Comparison of ENCODE assay signal across 8 cellular contexts in the genomic region with DNA sequence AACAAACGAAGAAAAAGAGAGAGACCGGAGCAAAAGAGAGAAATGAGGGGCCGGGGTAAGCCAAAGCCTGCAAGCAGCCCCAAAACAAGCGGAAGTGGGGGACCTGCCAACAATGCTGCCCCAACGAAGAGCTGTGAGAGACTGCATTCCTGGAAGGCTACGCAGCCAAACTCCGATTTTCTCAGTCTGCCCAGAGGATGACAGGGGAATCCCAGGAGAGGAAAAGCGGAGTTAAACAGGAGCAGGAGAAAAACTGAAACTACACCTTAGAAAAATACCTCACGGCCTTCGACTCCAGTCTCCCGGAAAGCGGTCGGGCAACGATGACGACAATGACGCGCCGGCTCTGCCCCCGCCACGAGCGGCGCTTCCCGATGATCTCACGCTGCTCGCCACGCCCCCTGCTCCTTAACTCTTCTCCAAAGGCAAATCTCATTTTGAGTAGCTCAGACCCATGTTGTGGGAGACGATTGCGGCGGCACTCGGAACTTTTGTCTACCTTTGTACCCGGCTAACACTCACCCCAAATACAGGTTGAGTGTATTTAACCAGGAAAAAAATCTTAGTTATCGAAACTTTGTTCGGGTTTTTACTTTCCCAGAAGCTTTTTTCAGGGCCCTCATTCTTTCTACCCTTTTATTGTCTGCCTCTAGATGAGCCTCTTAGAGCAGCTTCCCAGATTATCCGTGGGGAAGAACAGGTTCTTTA. TPM values are rescaled to one million over a fixed set of nuclear protein-coding genes. Genes with fewer than 3 reads are reported as not detected.
DNase-seq lines count a peak whose midpoint lies in the region; ATAC-seq, FAIRE-seq and TF ChIP-seq lines count a peak whose summit lies in the region.

Gene C1D, minus strand, starts transcription at position 325 of the 708 bp plus-strand sequence. CDS start 15,694 bp downstream, outside the sequence.

- H3K56ac ChIP-seq in IMR-90 (ENCODE audit: extremely low read depth, insufficient read depth, low read length) = peak within 1 kb of the TSS; percentile 99

- H4K5ac ChIP-seq in IMR-90 (ENCODE audit: low read depth, low read length) = peak within 1 kb of the TSS; percentile 90

- dilution Hi-C loops in IMR-90 (cut with HindIII; ENCODE audit: low sequenced_read_pairs, unreplicated experiment) = no loop called here

- H4K91ac ChIP-seq in IMR-90 (ENCODE audit: insufficient read depth, low read depth, low read length) = peak within 1 kb of the TSS; percentile 95

- peak within 1 kb of the TSS; percentile 94 for H3K9ac ChIP-seq in IMR-90 (ENCODE audit: low read depth, low read length)

- H3K79me1 ChIP-seq in IMR-90 (ENCODE audit: low read depth in 1 of 2, low read length in 2 of 2) = peaks cover 19 to 41% of the 10 kb centered on the region in 2 experiments

- 0% methylated on average over 20 of the region's 34 CpGs; no CpG with 5 or more reads in 1 of the 2 experiments for WGBS in IMR-90 (ENCODE audit: extremely low coverage in 2 of 2, insufficient read length in 1 of 2), 2 experiments

- peak within 1 kb of the TSS; percentile 78 for H3K18ac ChIP-seq in IMR-90 (ENCODE audit: low read depth, low read length)

- H3K36me3 ChIP-seq in IMR-90 (ENCODE audit: control insufficient read depth, insufficient read depth, low read length) = no peaks in the 10 kb centered on the region

- H2AK9ac ChIP-seq in IMR-90 (replicated peaks; ENCODE audit: low read depth, low read length, poor library complexity) = peak within 1 kb of the TSS; percentile 81

- no peak for FAIRE-seq in D721Med (lab: Jason Lieb, UNC)

- no peaks in the 10 kb centered on the region for H3K9me3 ChIP-seq in IMR-90 (ENCODE audit: control insufficient read depth, insufficient read depth, low read length)
- H3K9me3 ChIP-seq in mononuclear cell (ENCODE audit: low read depth, low read length) = no peaks in the 10 kb centered on the region

- peak within 1 kb of the TSS; percentile 93; the same call in 1 of the 2 replicates for H2AK5ac ChIP-seq in IMR-90 (ENCODE audit: low read depth, low read length)

- peak; percentile 88 for ATAC-seq in GM21526 (IDR thresholded peaks at IDR 0.05; ENCODE audit: low FRiP score, unreplicated experiment)
- peak; percentile 98 for ATAC-seq in IMR-90 (ENCODE audit: low read depth)

- peak within 1 kb of the TSS; percentile 99 for H3K14ac ChIP-seq in IMR-90 (replicated peaks; ENCODE audit: low read depth, low read length)

- H3K4me2 ChIP-seq in IMR-90 (ENCODE audit: low read depth, low read length) = peak within 1 kb of the TSS; percentile 94

- H3K9me1 ChIP-seq in IMR-90 (ENCODE audit: insufficient read depth, low read length) = no peaks in the 10 kb centered on the region; the same call in 1 of the 2 replicates

- CTCF ChIA-PET in IMR-90 (lab: Yijun Ruan, JAX) = no interaction called here

- TF ChIP-seq POLR2A in IMR-90 (IDR thresholded peaks at IDR 0.05; ENCODE audit: low read depth, low read length) = peak; percentile 79

- H3K4ac ChIP-seq in IMR-90 (ENCODE audit: low read depth, low read length) = peak within 1 kb of the TSS; percentile 98

- in situ Hi-C loops in IMR-90 (cut with MboI; ENCODE audit: low sequenced_read_pairs) = no loop called here

- peak within 1 kb of the TSS; percentile 86 for H2BK120ac ChIP-seq in IMR-90 (ENCODE audit: low read depth, low read length)

- H4K20me1 ChIP-seq in IMR-90 (ENCODE audit: insufficient read depth, low read length) = peaks cover 10% of the 10 kb centered on the region; the same call in 1 of the 2 replicates

- TF ChIP-seq CTCF in D721Med (IDR thresholded peaks at IDR 0.05; ENCODE audit: insufficient read depth, missing control alignments) = no peak
- TF ChIP-seq CTCF in IMR-90 (conservative IDR thresholded peaks at IDR 0.05; ENCODE audit: low read depth, low read length) = no peak
- no peak for TF ChIP-seq CTCF in epithelial cell of esophagus (IDR thresholded peaks at IDR 0.05; ENCODE audit: insufficient read depth, low read depth, low read length, missing control alignments)

- no peak for TF ChIP-seq RAD21 in IMR-90 (IDR thresholded peaks at IDR 0.05; ENCODE audit: low read length)

- DNase-seq in D721Med (ENCODE audit: insufficient read length, low spot score) (peak; percentile 54), IMR-90 (peak; percentile 88), OCI-M1 (lab: John Stamatoyannopoulos, UW) (peak; percentile 92), activated T-cell treated with anti-CD3 and anti-CD28 coated beads for 24 hours (ENCODE audit: low read depth) (peak; percentile 89), epithelial cell of esophagus (ENCODE audit: low read depth) (peak; percentile 93)
- peak; percentile 88 to 92 for DNase-seq in stimulated activated CD8-positive, alpha-beta memory T cell treated with anti-CD3 and anti-CD28 coated beads, Interleukin-4, amount 100 ng/mL, for 1 hour (ENCODE audit: low read depth in 2 of 2, low spot score in 1 of 2)

- intact Hi-C loops in IMR-90 (cut with micrococcal nuclease) = no loop called here

- H2BK20ac ChIP-seq in IMR-90 (ENCODE audit: low read depth, low read length) = 0 out of 2 replicates have a peak within 1 kb of the TSS, but pooled peaks have one; percentile 50

- H3K23ac ChIP-seq in IMR-90 (ENCODE audit: low read depth, low read length) = peak within 1 kb of the TSS; percentile 99

- H3K27me3 ChIP-seq in IMR-90 (ENCODE audit: control insufficient read depth, insufficient read depth, low read length) (no peaks in the 10 kb centered on the region), mononuclear cell (ENCODE audit: insufficient read depth, low read length) (no peaks in the 10 kb centered on the region)

- H3K4me1 ChIP-seq in IMR-90 (ENCODE audit: control insufficient read depth, insufficient read depth, low read length) = no peaks in the 10 kb centered on the region
- H3K4me1 ChIP-seq in mononuclear cell (ENCODE audit: insufficient read depth, low read length) = peaks cover 26% of the 10 kb centered on the region

- TSS peak; percentile 86 for BruUV-seq in IMR-90 (replicated peaks; lab: Mats Ljungman, UMichigan)

- peak within 1 kb of the TSS; percentile 72 for H3K4me3 ChIP-seq in IMR-90 (ENCODE audit: insufficient read depth, low read depth, low read length)
- H3K4me3 ChIP-seq in epithelial cell of esophagus (ENCODE audit: low read length) = peak within 1 kb of the TSS; percentile 94
- H3K4me3 ChIP-seq in mononuclear cell (ENCODE audit: low read length) = peak within 1 kb of the TSS; percentile 83

- H2BK5ac ChIP-seq in IMR-90 (ENCODE audit: low read depth, low read length, poor library complexity, severe bottlenecking) = peak within 1 kb of the TSS; percentile 84

- peak within 1 kb of the TSS; percentile 84 for H3K27ac ChIP-seq in IMR-90 (ENCODE audit: insufficient read depth, low read length)

- peak within 1 kb of the TSS; percentile 94 for H2AFZ ChIP-seq in IMR-90 (replicated peaks; ENCODE audit: low read length, poor library complexity)

- POLR2A ChIA-PET in IMR-90 (lab: Charles Lee; ENCODE audit: unreplicated experiment) = interaction anchor here (0.6 to 1.2 kb wide), 2 partner anchors 13 to 218 kb away, joined by 3 to 6 read pairs; no protein-coding TSS in a partner anchor

- H2BK15ac ChIP-seq in IMR-90 (ENCODE audit: low read depth, low read length) = no peak within 1 kb of the TSS; the same call in 2 of the 3 replicates

- H4K8ac ChIP-seq in IMR-90 (ENCODE audit: low read depth in 2 of 2, low read length in 2 of 2) = peak within 1 kb of the TSS; percentile 93 to 99

TF ChIP-seq in IMR-90, 13 proteins besides CTCF, POLR2A, EP300 and RAD21:
- TF ChIP-seq MXI1 (IDR thresholded peaks at IDR 0.05; ENCODE audit: borderline replicate concordance, low read depth, low read length) (peak; percentile 62; the same call in 1 of the 2 replicates), MAZ (IDR thresholded peaks at IDR 0.05; ENCODE audit: borderline replicate concordance, low read depth, low read length) (peak; percentile 100), SMC3 (IDR thresholded peaks at IDR 0.05; ENCODE audit: low read depth, low read length) (0 out of 2 replicates have a peak, but pooled peaks have one; percentile 2), NFE2L2 (IDR thresholded peaks at IDR 0.05; ENCODE audit: low read depth, low read length) (0 out of 2 replicates have a peak, but pooled peaks have one; percentile 3), RFX5 (IDR thresholded peaks at IDR 0.05; ENCODE audit: low read depth, low read length) (no peak), BHLHE40 (IDR thresholded peaks at IDR 0.05; ENCODE audit: low read depth, low read length) (no peak), MAFK (IDR thresholded peaks at IDR 0.05; ENCODE audit: low read depth, low read length) (no peak), CEBPB (IDR thresholded peaks at IDR 0.05; ENCODE audit: low read depth, low read length) (no peak), CHD1 (IDR thresholded peaks at IDR 0.05; ENCODE audit: low read depth, low read length) (no peak), FOS (IDR thresholded peaks at IDR 0.05; ENCODE audit: low read depth, low read length) (0 out of 2 replicates have a peak, but pooled peaks have one; percentile 20), RCOR1 (IDR thresholded peaks at IDR 0.05; ENCODE audit: insufficient replicate concordance, low read length) (no peak)
- TF ChIP-seq, protein P1, sequence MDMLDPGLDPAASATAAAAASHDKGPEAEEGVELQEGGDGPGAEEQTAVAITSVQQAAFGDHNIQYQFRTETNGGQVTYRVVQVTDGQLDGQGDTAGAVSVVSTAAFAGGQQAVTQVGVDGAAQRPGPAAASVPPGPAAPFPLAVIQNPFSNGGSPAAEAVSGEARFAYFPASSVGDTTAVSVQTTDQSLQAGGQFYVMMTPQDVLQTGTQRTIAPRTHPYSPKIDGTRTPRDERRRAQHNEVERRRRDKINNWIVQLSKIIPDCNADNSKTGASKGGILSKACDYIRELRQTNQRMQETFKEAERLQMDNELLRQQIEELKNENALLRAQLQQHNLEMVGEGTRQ (IDR thresholded peaks at IDR 0.05; ENCODE audit: low read depth, low read length) = peak; percentile 56; the same call in 1 of the 2 replicates
- TF ChIP-seq, protein P2, sequence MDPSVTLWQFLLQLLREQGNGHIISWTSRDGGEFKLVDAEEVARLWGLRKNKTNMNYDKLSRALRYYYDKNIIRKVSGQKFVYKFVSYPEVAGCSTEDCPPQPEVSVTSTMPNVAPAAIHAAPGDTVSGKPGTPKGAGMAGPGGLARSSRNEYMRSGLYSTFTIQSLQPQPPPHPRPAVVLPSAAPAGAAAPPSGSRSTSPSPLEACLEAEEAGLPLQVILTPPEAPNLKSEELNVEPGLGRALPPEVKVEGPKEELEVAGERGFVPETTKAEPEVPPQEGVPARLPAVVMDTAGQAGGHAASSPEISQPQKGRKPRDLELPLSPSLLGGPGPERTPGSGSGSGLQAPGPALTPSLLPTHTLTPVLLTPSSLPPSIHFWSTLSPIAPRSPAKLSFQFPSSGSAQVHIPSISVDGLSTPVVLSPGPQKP (IDR thresholded peaks at IDR 0.05; ENCODE audit: borderline replicate concordance, low read depth, low read length) = no peak

RNA-seq across cellular contexts. Expression of gene C1D, which starts in this region (rescaled TPM):
- total RNA-seq in IMR-90 (2012; rRNA removed) (2.7 and 13.6 TPM in 2 replicates), mononuclear cell (56.6 TPM)
- polyA plus RNA-seq in IMR-90 (2012; rRNA removed) = 14.3 and 16.7 TPM in 2 replicates
- polyA plus RNA-seq in IMR-90 (2012; cell fraction: cytosol; rRNA removed) = 1.7 and 3.4 TPM in 2 replicates
- 0.37 and 7.2 TPM in 2 replicates for polyA plus RNA-seq in IMR-90 (2012; cell fraction: nucleus; rRNA removed; ENCODE audit: low replicate concordance)

Comparison
In these comparisons a context has a peak if more than half of its experiments do, and no peak if none do; other contexts are left out.
1. Peak in every context shown above with its lines: DNase-seq, ATAC-seq, H3K4me3 ChIP-seq and H3K27ac ChIP-seq.